Comparison of ENCODE assay signal across 28 cellular contexts in genomic region chr5:176409765-176410164, GRCh38.
"Had no signal": no experiment of that assay in that cellular context is flagged by ENCODE, and none has a peak within 500 bp of the region (broad histone marks: within the 10 kb centered on the region; RNA-seq: fewer than 3 reads in every experiment).

No MANE protein-coding gene starts in this region.

- H3K27ac ChIP-seq: colonic mucosa, foreskin keratinocyte, parathyroid adenoma, sigmoid colon, thyroid gland, upper lobe of right lung had no signal

- H2AFZ ChIP-seq: parathyroid adenoma had no signal

- H3K27me3 Mint-ChIP-seq: activated CD4-positive, alpha-beta memory T cell treated with anti-CD3 and anti-CD28 coated beads for 36 hours; activated CD4-positive, alpha-beta T cell treated with anti-CD3 and anti-CD28 coated beads, Interleukin-2, amount 10 ng/mL, durations not matched to agents 24 days and 14 days; activated naive CD4-positive, alpha-beta T cell treated with anti-CD3 and anti-CD28 coated beads, Interleukin-2, amount 10 ng/mL, durations not matched to agents 7 days and 5 days; activated naive CD8-positive, alpha-beta T cell treated with anti-CD3 and anti-CD28 coated beads, Interleukin-2, amount 10 ng/mL, durations not matched to agents 7 days and 5 days; naive thymus-derived CD4-positive, alpha-beta T cell; stimulated activated memory B cell treated with anti-CD40 and anti-IgM and Interleukin-4, amounts not matched to agents 10 μg/mL and 1 μg/mL and 100 μg/mL, for 72 hours; stimulated activated naive CD8-positive, alpha-beta T cell treated with anti-CD3 and anti-CD28 coated beads, Interleukin-15, amount 100 ng/mL, for 72 hours had no signal

- H3K4me3 ChIP-seq: colonic mucosa, dorsolateral prefrontal cortex, psoas muscle, sigmoid colon, thyroid gland, upper lobe of right lung had no signal

- H3K9me3 ChIP-seq: colonic mucosa, psoas muscle, sigmoid colon, thyroid gland, upper lobe of right lung had no signal

- ATAC-seq: activated T-cell treated with anti-CD3 and anti-CD28 coated beads, Interleukin-2, amount 50 U/mL, for 72 hours; left cardiac atrium; naive thymus-derived CD4-positive, alpha-beta T cell; psoas muscle; stimulated activated memory B cell treated with anti-CD40 and anti-IgM and Interleukin-4, amounts not matched to agents 10 μg/mL and 1 μg/mL and 100 μg/mL, for 72 hours; stimulated activated naive CD8-positive, alpha-beta T cell treated with anti-CD3 and anti-CD28 coated beads, Interleukin-15, amount 100 ng/mL, for 72 hours; upper lobe of right lung had no signal

- H3K27ac Mint-ChIP-seq: activated CD4-positive, alpha-beta memory T cell treated with anti-CD3 and anti-CD28 coated beads for 36 hours; activated CD4-positive, alpha-beta T cell treated with anti-CD3 and anti-CD28 coated beads, Interleukin-2, amount 10 ng/mL, durations not matched to agents 24 days and 14 days; activated naive CD4-positive, alpha-beta T cell treated with anti-CD3 and anti-CD28 coated beads, Interleukin-2, amount 10 ng/mL, durations not matched to agents 7 days and 5 days; activated naive CD8-positive, alpha-beta T cell treated with anti-CD3 and anti-CD28 coated beads, Interleukin-2, amount 10 ng/mL, durations not matched to agents 7 days and 5 days; activated T-cell treated with anti-CD3 and anti-CD28 coated beads, Interleukin-2, amount 50 U/mL, for 72 hours; stimulated activated memory B cell treated with anti-CD40 and anti-IgM and Interleukin-4, amounts not matched to agents 10 μg/mL and 1 μg/mL and 100 μg/mL, for 72 hours had no signal

- H3K9me3 Mint-ChIP-seq: activated CD4-positive, alpha-beta memory T cell treated with anti-CD3 and anti-CD28 coated beads for 36 hours; activated CD4-positive, alpha-beta T cell treated with anti-CD3 and anti-CD28 coated beads, Interleukin-2, amount 10 ng/mL, durations not matched to agents 24 days and 14 days; activated naive CD4-positive, alpha-beta T cell treated with anti-CD3 and anti-CD28 coated beads, Interleukin-2, amount 10 ng/mL, durations not matched to agents 7 days and 5 days; activated naive CD8-positive, alpha-beta T cell treated with anti-CD3 and anti-CD28 coated beads, Interleukin-2, amount 10 ng/mL, durations not matched to agents 7 days and 5 days; activated T-cell treated with anti-CD3 and anti-CD28 coated beads, Interleukin-2, amount 50 U/mL, for 72 hours; naive thymus-derived CD4-positive, alpha-beta T cell; stimulated activated memory B cell treated with anti-CD40 and anti-IgM and Interleukin-4, amounts not matched to agents 10 μg/mL and 1 μg/mL and 100 μg/mL, for 72 hours; stimulated activated naive CD8-positive, alpha-beta T cell treated with anti-CD3 and anti-CD28 coated beads, Interleukin-15, amount 100 ng/mL, for 72 hours had no signal

- DNase-seq: activated CD4-positive, alpha-beta memory T cell treated with anti-CD3 and anti-CD28 coated beads for 36 hours; activated CD4-positive, alpha-beta T cell treated with anti-CD3 and anti-CD28 coated beads, Interleukin-2, amount 10 ng/mL, durations not matched to agents 24 days and 14 days; activated CD4-positive, CD25-positive, alpha-beta regulatory T cell treated with anti-CD3 and anti-CD28 coated beads, Interleukin-2, amount 50 U/mL, for 72 hours; activated gamma-delta T cell; activated naive CD4-positive, alpha-beta T cell treated with anti-CD3 and anti-CD28 coated beads, Interleukin-2, amount 10 ng/mL, durations not matched to agents 7 days and 5 days; activated naive CD8-positive, alpha-beta T cell treated with anti-CD3 and anti-CD28 coated beads, Interleukin-2, amount 10 ng/mL, durations not matched to agents 7 days and 5 days; activated T-cell treated with anti-CD3 and anti-CD28 coated beads, Interleukin-2, amount 50 U/mL, for 72 hours; cerebellar nuclear complex; colonic mucosa; dorsolateral prefrontal cortex; effector memory CD4-positive, alpha-beta T cell; foreskin keratinocyte; islet precursor cell; left cardiac atrium; midbrain; naive thymus-derived CD4-positive, alpha-beta T cell; nucleus accumbens; psoas muscle; sigmoid colon; small intestine; stimulated activated CD4-positive, alpha-beta T cell treated with anti-CD3 and anti-CD28 coated beads, Interleukin-4, amount 100 ng/mL, for 24 hours; stimulated activated naive CD8-positive, alpha-beta T cell treated with anti-CD3 and anti-CD28 coated beads, Interleukin-15, amount 100 ng/mL, for 72 hours; substantia nigra; T-helper 2 cell; thyroid gland; upper lobe of right lung had no signal

- H3K4me3 Mint-ChIP-seq: activated CD4-positive, alpha-beta memory T cell treated with anti-CD3 and anti-CD28 coated beads for 36 hours; activated CD4-positive, alpha-beta T cell treated with anti-CD3 and anti-CD28 coated beads, Interleukin-2, amount 10 ng/mL, durations not matched to agents 24 days and 14 days; activated naive CD4-positive, alpha-beta T cell treated with anti-CD3 and anti-CD28 coated beads, Interleukin-2, amount 10 ng/mL, durations not matched to agents 7 days and 5 days; activated naive CD8-positive, alpha-beta T cell treated with anti-CD3 and anti-CD28 coated beads, Interleukin-2, amount 10 ng/mL, durations not matched to agents 7 days and 5 days; activated T-cell treated with anti-CD3 and anti-CD28 coated beads, Interleukin-2, amount 50 U/mL, for 72 hours; naive thymus-derived CD4-positive, alpha-beta T cell; stimulated activated memory B cell treated with anti-CD40 and anti-IgM and Interleukin-4, amounts not matched to agents 10 μg/mL and 1 μg/mL and 100 μg/mL, for 72 hours; stimulated activated naive CD8-positive, alpha-beta T cell treated with anti-CD3 and anti-CD28 coated beads, Interleukin-15, amount 100 ng/mL, for 72 hours had no signal

- H3K9ac ChIP-seq: parathyroid adenoma had no signal

- H3K27me3 ChIP-seq: colonic mucosa, dorsolateral prefrontal cortex, foreskin keratinocyte, sigmoid colon, thyroid gland, upper lobe of right lung had no signal

- H3K36me3 ChIP-seq: colonic mucosa had no signal
